In genomic region chr11:57746920-57747319, GRCh38 we compare ENCODE assay signal across 1 cellular context.
TF ChIP-seq lines count a peak whose summit lies in the region.

No MANE protein-coding gene starts in this region.

TF ChIP-seq in GM23338, 12 proteins besides CTCF, POLR2A, EP300 and RAD21 (continued from another document):
- TF ChIP-seq ZNF462 (CRISPR knock-in tag; IDR thresholded peaks at IDR 0.05) (no peak), ZNF331 (CRISPR knock-in tag; IDR thresholded peaks at IDR 0.05; ENCODE audit: low read depth) (no peak), EZH2phosphoT487 (IDR thresholded peaks at IDR 0.05; ENCODE audit: unreplicated experiment) (no peak), NANOG (IDR thresholded peaks at IDR 0.05; ENCODE audit: borderline replicate concordance) (no peak), REST (IDR thresholded peaks at IDR 0.05; ENCODE audit: unreplicated experiment) (no peak), ZNF114 (CRISPR knock-in tag; IDR thresholded peaks at IDR 0.05) (no peak), JUNB (IDR thresholded peaks at IDR 0.05; ENCODE audit: unreplicated experiment) (no peak), CREB1 (CRISPR knock-in tag; IDR thresholded peaks at IDR 0.05; ENCODE audit: low read depth) (no peak), ETS1 (IDR thresholded peaks at IDR 0.05) (no peak), EZH2 (IDR thresholded peaks at IDR 0.05; ENCODE audit: low read depth, unreplicated experiment) (no peak), STAT1 (IDR thresholded peaks at IDR 0.05; ENCODE audit: unreplicated experiment) (no peak)
TF ChIP-seq in GM23338: peak in this region for 0.
